Comparison of ENCODE assay signal across 1 cellular context in the genomic region with DNA sequence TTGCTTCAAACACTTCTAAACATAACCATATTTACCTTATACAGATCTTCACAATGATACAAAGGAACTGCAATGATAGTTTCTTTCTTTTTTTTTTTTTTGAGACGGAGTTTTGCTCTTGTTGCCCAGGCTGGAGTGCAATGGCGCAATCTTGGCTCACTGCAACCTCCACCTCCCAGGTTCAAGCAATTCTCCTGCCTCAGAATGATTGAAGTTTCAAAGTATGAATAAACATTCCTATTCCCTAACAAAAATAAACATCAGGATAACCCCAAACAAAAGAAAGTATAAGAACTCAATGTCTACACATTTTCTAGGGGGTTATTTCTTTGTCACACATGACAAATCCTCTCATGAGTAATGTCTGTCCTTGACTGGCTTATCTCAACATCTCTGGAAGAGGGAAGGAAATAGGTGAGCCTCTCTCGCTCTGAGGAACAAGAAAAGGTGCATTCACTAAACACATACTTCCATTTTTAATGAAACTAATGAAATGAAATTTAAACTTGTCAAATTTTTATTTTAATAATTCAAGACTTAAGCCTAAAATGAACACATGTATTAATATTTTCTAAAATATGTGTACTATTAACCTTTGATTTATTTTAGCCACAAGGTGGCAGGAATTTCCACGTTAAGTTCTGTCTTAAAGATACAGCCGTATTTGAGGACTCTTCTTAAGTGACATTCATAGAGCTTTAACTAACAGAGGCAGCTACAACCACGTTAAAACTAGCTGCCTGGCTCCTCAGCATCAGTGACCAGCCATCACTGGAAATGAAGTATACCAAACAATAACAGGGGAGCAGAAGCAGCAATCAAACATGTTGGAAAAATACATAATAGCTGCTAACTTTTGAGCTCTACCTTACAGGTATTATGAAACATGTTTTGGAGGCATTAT.
A peak's percentile ranks its signal among the peaks of the same experiment; 100 is the strongest.
TF ChIP-seq lines count a peak whose summit lies in the region.

No MANE protein-coding gene starts in this region.

TF ChIP-seq in HepG2, 621 proteins besides CTCF, POLR2A, EP300 and RAD21 (continued from another document and continues in another):
- TF ChIP-seq HMGXB4 (CRISPR knock-in tag; IDR thresholded peaks at IDR 0.05; ENCODE audit: borderline replicate concordance in 1 of 2, low read depth in 1 of 2) (peak in 1 of 2 experiments; percentile 47; a peak in 1 of 4 replicates), CEBPG (CRISPR knock-in tag; IDR thresholded peaks at IDR 0.05) (peak; percentile 90), ZNF12 (CRISPR knock-in tag; IDR thresholded peaks at IDR 0.05) (0 out of 2 replicates have a peak, but pooled peaks have one; percentile 40), MBD4 (IDR thresholded peaks at IDR 0.05; ENCODE audit: borderline replicate concordance, low read length) (0 out of 2 replicates have a peak, but pooled peaks have one; percentile 35), MEF2D (CRISPR knock-in tag; IDR thresholded peaks at IDR 0.05) (0 out of 2 replicates have a peak, but pooled peaks have one; percentile 24), PAXIP1 (CRISPR knock-in tag; conservative IDR thresholded peaks at IDR 0.05) (peak; percentile 84), FOXA1 (IDR thresholded peaks at IDR 0.05) (peak; percentile 35), FOXA1 (CRISPR knock-in tag; IDR thresholded peaks at IDR 0.05) (peak; percentile 47; the same call in 1 of the 2 replicates), ARID5B (CRISPR knock-in tag; IDR thresholded peaks at IDR 0.05) (peak; percentile 90), AHDC1 (CRISPR knock-in tag; IDR thresholded peaks at IDR 0.05; ENCODE audit: borderline replicate concordance) (peak; percentile 82; the same call in 1 of the 2 replicates), MED1 (CRISPR knock-in tag; IDR thresholded peaks at IDR 0.05) (peak; percentile 72), RFXANK (CRISPR knock-in tag; IDR thresholded peaks at IDR 0.05) (no peak), HINFP (CRISPR knock-in tag; IDR thresholded peaks at IDR 0.05; ENCODE audit: low read depth) (no peak), CEBPB (IDR thresholded peaks at IDR 0.05; ENCODE audit: borderline replicate concordance, low read depth, low read length) (peak; percentile 82), LCORL (IDR thresholded peaks at IDR 0.05) (no peak), LCORL (CRISPR knock-in tag; IDR thresholded peaks at IDR 0.05) (0 out of 2 replicates have a peak, but pooled peaks have one; percentile 31), POLR2AphosphoS2 (IDR thresholded peaks at IDR 0.05; ENCODE audit: low read depth, low read length) (no peak), PITX1 (CRISPR knock-in tag; IDR thresholded peaks at IDR 0.05) (0 out of 2 replicates have a peak, but pooled peaks have one; percentile 41), ZNF746 (CRISPR knock-in tag; IDR thresholded peaks at IDR 0.05) (no peak)
- TF ChIP-seq, protein P1, sequence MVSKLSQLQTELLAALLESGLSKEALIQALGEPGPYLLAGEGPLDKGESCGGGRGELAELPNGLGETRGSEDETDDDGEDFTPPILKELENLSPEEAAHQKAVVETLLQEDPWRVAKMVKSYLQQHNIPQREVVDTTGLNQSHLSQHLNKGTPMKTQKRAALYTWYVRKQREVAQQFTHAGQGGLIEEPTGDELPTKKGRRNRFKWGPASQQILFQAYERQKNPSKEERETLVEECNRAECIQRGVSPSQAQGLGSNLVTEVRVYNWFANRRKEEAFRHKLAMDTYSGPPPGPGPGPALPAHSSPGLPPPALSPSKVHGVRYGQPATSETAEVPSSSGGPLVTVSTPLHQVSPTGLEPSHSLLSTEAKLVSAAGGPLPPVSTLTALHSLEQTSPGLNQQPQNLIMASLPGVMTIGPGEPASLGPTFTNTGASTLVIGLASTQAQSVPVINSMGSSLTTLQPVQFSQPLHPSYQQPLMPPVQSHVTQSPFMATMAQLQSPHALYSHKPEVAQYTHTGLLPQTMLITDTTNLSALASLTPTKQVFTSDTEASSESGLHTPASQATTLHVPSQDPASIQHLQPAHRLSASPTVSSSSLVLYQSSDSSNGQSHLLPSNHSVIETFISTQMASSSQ (IDR thresholded peaks at IDR 0.05; ENCODE audit: low read depth), result peak; percentile 84
- TF ChIP-seq, protein P1 (CRISPR knock-in tag; IDR thresholded peaks at IDR 0.05; ENCODE audit: borderline replicate concordance), result peak; percentile 49; the same call in 1 of the 2 replicates
- TF ChIP-seq, protein P2, sequence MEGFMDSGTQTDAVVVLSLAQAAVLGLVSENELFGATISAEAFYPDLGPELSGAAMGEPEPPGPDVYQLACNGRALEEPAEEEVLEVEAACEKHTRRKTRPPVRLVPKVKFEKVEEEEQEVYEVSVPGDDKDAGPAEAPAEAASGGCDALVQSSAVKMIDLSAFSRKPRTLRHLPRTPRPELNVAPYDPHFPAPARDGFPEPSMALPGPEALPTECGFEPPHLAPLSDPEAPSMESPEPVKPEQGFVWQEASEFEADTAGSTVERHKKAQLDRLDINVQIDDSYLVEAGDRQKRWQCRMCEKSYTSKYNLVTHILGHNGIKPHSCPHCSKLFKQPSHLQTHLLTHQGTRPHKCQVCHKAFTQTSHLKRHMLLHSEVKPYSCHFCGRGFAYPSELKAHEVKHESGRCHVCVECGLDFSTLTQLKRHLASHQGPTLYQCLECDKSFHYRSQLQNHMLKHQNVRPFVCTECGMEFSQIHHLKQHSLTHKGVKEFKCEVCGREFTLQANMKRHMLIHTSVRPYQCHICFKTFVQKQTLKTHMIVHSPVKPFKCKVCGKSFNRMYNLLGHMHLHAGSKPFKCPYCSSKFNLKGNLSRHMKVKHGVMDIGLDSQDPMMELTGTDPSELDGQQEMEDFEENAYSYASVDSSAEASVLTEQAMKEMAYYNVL (CRISPR knock-in tag; IDR thresholded peaks at IDR 0.05; ENCODE audit: borderline replicate concordance), result 0 out of 2 replicates have a peak, but pooled peaks have one; percentile 62
